ENCODE assay signal across 19 cellular contexts in the genomic region with DNA sequence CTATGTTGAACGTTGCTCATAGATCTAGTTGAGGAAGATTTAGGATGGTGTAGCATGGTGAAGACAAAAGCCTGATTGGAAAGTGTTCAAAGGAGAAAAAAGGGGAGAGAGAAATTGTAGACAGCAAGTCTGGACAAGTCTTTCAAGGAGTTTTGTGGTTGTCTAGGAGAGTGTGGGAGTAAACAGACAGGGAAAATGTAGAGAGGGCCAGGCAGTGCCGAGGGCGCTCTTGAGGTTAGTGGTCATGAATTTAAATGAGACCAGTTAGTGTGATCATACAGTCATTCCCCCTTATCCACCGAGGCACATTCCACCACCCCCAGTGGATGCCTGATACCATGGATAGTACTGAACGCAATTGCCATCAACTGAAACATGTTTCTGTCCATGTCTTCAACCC. TPM values are rescaled to one million over a fixed set of nuclear protein-coding genes. Genes with fewer than 3 reads are reported as not detected.
A peak's percentile ranks its signal among the peaks of the same experiment; 100 is the strongest.
DNase-seq lines count a peak whose midpoint lies in the region; ATAC-seq and TF ChIP-seq lines count a peak whose summit lies in the region.
"Had no signal": no experiment of that assay in that cellular context is flagged by ENCODE, and none has a peak within 500 bp of the region (broad histone marks: within the 10 kb centered on the region; RNA-seq: fewer than 3 reads in every experiment).

No MANE protein-coding gene starts in this region.

- peaks cover 34% of the 10 kb centered on the region for H3K4me1 ChIP-seq in smooth muscle cell (ENCODE audit: low read depth)
- H3K4me1 ChIP-seq: SJCRH30 had no signal

- H3K9ac ChIP-seq in smooth muscle cell (ENCODE audit: low read depth), result peak overlapping the region; percentile 88

- TF ChIP-seq CTCF in astrocyte of the spinal cord (IDR thresholded peaks at IDR 0.05; ENCODE audit: low read depth, low read length), result no peak
- no peak for TF ChIP-seq CTCF in smooth muscle cell (IDR thresholded peaks at IDR 0.05; ENCODE audit: borderline replicate concordance, insufficient read depth, poor library complexity, severe bottlenecking)

- H3K36me3 ChIP-seq in smooth muscle cell (ENCODE audit: low read depth), result no peaks in the 10 kb centered on the region
- H3K36me3 ChIP-seq: ascending aorta, left ventricle myocardium inferior, SJCRH30 had no signal

- no peak for ATAC-seq in GM19397 (IDR thresholded peaks at IDR 0.05; ENCODE audit: unreplicated experiment)
- ATAC-seq: GM23338 had no signal

- peaks cover 48% of the 10 kb centered on the region for H3K79me2 ChIP-seq in smooth muscle cell (ENCODE audit: low read depth)

- in situ Hi-C loops in astrocyte of the spinal cord (cut with HindIII; ENCODE audit: low sequenced_read_pairs), result no loop called here

- peak overlapping the region; percentile 100 for H3K27ac ChIP-seq in smooth muscle cell (ENCODE audit: low read depth)
- H3K27ac ChIP-seq: ascending aorta, HL-60, left ventricle myocardium inferior, SJCRH30 had no signal

- peak overlapping the region; percentile 60 for H3K4me2 ChIP-seq in smooth muscle cell
- H3K4me2 ChIP-seq: GM23338 had no signal

- no peaks in the 10 kb centered on the region for H3K27me3 ChIP-seq in smooth muscle cell (ENCODE audit: low read depth)
- H3K27me3 ChIP-seq: ascending aorta, SJCRH30 had no signal

- WGBS in smooth muscle cell (ENCODE audit: low lambda C conversion rate), result 17% methylated on average over 5 of the region's 5 CpGs

- H3K4me3 ChIP-seq in astrocyte of the spinal cord (ENCODE audit: low read depth, low read length), result no peak overlapping the region
- no peak overlapping the region for H3K4me3 ChIP-seq in smooth muscle cell
- H3K4me3 ChIP-seq: ascending aorta, GM23338, left ventricle myocardium inferior, SJCRH30 had no signal

- TF ChIP-seq POLR2A in erythroblast (IDR thresholded peaks at IDR 0.05; ENCODE audit: low read length), result no peak

- peaks cover 16% of the 10 kb centered on the region for H4K20me1 ChIP-seq in smooth muscle cell (ENCODE audit: low read depth)

- DNase-seq in LHCN-M2 (ENCODE audit: low read depth), result peak; percentile 35
- peak; percentile 90 for DNase-seq in astrocyte of the spinal cord (ENCODE audit: low read depth, low spot score)
- peak; percentile 53 for DNase-seq in kidney glomerular epithelial cell (lab: John Stamatoyannopoulos, UW)
- no peak for DNase-seq in smooth muscle cell (lab: John Stamatoyannopoulos, UW; ENCODE audit: unreplicated experiment)
- no peak for DNase-seq in erythroblast (lab: John Stamatoyannopoulos, UW)
- no peak for DNase-seq in HuH-7.5 (ENCODE audit: low spot score)
- no peak for DNase-seq in activated T-cell treated with anti-CD3 and anti-CD28 coated beads, Interleukin-2, amount 50 U/mL, for 48 hours
- DNase-seq: activated CD4-positive, alpha-beta T cell treated with anti-CD3 and anti-CD28 coated beads for 4 hours; activated CD8-positive, alpha-beta memory T cell treated with anti-CD3 and anti-CD28 coated beads, Interleukin-2, amount 50 U/mL, for 4 hours; Caco-2; Kasumi-1; left ventricle myocardium inferior; NCI-H1436; NCI-H524; SJCRH30 had no signal

- no peaks in the 10 kb centered on the region for H3K9me3 ChIP-seq in smooth muscle cell (replicated peaks; ENCODE audit: low read depth)
- H3K9me3 ChIP-seq: ascending aorta, Caco-2, left ventricle myocardium inferior, SJCRH30 had no signal

- H2AFZ ChIP-seq in smooth muscle cell (ENCODE audit: low read depth), result no peak overlapping the region
- H2AFZ ChIP-seq: GM23338 had no signal

- peaks cover 6% of the 10 kb centered on the region for H3F3A ChIP-seq in smooth muscle cell (ENCODE audit: low read depth)

RNA-seq across cellular contexts. Expression of a gene that starts 18.5 kb away (rescaled TPM):
- total RNA-seq in LHCN-M2 (2014; rRNA removed) (5.6 and 8.3 TPM in 2 replicates), smooth muscle cell (2.4 and 12.4 TPM in 2 replicates)
- 2.1 TPM for polyA plus RNA-seq in LHCN-M2 (2012)
- 3.5 and 5.1 TPM in 2 replicates for polyA plus RNA-seq in smooth muscle cell

Comparison
In these comparisons a context has a peak if more than half of its experiments do, and no peak if none do; other contexts are left out.
1. DNase-seq: peak in LHCN-M2 (single experiment), astrocyte of the spinal cord (single experiment) and kidney glomerular epithelial cell (single experiment); none in smooth muscle cell (single experiment), erythroblast (0 of 2), HuH-7.5 (single experiment) and activated T-cell treated with anti-CD3 and anti-CD28 coated beads, Interleukin-2, amount 50 U/mL, for 48 hours (0 of 2).